Comparison of ENCODE assay signal across 1 cellular context in the genomic region with DNA sequence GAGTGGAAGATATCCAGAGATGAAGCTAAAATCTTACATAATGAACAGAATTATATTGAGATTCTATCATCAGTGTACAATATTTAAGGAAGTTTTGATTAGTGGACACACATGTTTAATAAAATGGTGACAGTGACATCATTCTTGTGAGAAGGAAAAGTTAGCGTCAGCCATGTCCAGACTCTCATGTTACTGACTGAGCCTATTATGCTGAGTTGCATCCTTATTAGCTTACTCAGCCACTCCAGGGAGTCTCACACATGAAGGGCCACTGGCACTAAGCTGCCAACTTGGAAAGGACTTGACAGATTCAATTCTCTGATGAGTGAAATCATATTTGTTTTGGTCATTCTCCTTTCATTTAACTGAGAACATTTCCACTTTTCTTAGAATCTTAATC.
TF ChIP-seq lines count a peak whose summit lies in the region.

No MANE protein-coding gene starts in this region.

TF ChIP-seq in HEK293, 187 proteins besides CTCF, POLR2A, EP300 and RAD21 (continued from another document):
- TF ChIP-seq, protein P1, sequence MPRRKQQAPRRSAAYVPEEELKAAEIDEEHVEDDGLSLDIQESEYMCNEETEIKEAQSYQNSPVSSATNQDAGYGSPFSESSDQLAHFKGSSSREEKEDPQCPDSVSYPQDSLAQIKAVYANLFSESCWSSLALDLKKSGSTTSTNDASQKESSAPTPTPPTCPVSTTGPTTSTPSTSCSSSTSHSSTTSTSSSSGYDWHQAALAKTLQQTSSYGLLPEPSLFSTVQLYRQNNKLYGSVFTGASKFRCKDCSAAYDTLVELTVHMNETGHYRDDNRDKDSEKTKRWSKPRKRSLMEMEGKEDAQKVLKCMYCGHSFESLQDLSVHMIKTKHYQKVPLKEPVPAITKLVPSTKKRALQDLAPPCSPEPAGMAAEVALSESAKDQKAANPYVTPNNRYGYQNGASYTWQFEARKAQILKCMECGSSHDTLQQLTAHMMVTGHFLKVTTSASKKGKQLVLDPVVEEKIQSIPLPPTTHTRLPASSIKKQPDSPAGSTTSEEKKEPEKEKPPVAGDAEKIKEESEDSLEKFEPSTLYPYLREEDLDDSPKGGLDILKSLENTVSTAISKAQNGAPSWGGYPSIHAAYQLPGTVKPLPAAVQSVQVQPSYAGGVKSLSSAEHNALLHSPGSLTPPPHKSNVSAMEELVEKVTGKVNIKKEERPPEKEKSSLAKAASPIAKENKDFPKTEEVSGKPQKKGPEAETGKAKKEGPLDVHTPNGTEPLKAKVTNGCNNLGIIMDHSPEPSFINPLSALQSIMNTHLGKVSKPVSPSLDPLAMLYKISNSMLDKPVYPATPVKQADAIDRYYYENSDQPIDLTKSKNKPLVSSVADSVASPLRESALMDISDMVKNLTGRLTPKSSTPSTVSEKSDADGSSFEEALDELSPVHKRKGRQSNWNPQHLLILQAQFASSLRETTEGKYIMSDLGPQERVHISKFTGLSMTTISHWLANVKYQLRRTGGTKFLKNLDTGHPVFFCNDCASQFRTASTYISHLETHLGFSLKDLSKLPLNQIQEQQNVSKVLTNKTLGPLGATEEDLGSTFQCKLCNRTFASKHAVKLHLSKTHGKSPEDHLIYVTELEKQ (tag by site-specific recombination; IDR thresholded peaks at IDR 0.05; ENCODE audit: borderline replicate concordance) = no peak
- TF ChIP-seq ZNF529 (tag by site-specific recombination; IDR thresholded peaks at IDR 0.05; ENCODE audit: insufficient replicate concordance) = no peak
- TF ChIP-seq KLF1 (tag by site-specific recombination; IDR thresholded peaks at IDR 0.05) = no peak
- TF ChIP-seq ZNF629 (tag by site-specific recombination; IDR thresholded peaks at IDR 0.05) = peak; percentile 71
- 0 out of 2 replicates have a peak, but pooled peaks have one; percentile 16 for TF ChIP-seq ZNF335 (tag by site-specific recombination; conservative IDR thresholded peaks at IDR 0.05)
- TF ChIP-seq SP7 (tag by site-specific recombination; IDR thresholded peaks at IDR 0.05) = no peak
- TF ChIP-seq ZNF600 (tag by site-specific recombination; IDR thresholded peaks at IDR 0.05) = no peak
- TF ChIP-seq ZNF416 (tag by site-specific recombination; IDR thresholded peaks at IDR 0.05) = no peak
- no peak for TF ChIP-seq ZIC2 (tag by site-specific recombination; IDR thresholded peaks at IDR 0.05)
